In the genomic region with DNA sequence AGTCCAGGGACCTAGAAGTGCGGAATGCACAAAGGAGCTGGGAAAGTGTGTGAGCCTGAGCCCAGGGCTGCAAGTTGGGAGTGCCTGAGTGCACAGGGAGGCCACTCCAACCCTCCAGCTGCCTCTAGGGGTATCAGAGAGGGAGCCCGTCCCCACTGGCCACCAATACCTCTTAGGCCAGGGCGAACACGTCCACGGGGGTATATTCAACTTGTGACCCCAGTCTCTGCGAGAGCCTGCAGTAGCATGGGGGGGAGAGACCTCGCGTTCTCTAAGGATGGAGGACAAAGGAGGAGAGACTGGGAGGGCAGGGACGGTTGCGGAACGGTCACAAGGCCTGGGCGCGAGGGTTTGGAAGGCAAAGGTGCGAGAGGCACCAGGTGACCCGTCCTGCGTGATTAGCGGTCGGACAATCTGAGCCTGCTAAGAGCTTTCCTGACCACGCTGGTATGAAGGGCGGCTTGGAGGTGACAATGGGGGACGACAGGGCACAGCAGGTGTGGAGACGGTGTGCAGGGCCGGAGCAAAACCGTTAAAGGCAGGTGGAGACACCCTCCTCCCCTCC, we compare ENCODE assay signal across 6 cellular contexts. TPM values are rescaled to one million over a fixed set of nuclear protein-coding genes. Genes with fewer than 3 reads are reported as not detected.
DNase-seq lines count a peak whose midpoint lies in the region; ATAC-seq and TF ChIP-seq lines count a peak whose summit lies in the region.

No MANE protein-coding gene starts in this region.

- no peak for DNase-seq in activated naive CD4-positive, alpha-beta T cell treated with anti-CD3 and anti-CD28 coated beads, Interleukin-2, amount 10 ng/mL, durations not matched to agents 7 days and 5 days
- no peak for DNase-seq in activated naive CD4-positive, alpha-beta T cell (lab: John Stamatoyannopoulos, UW)
- DNase-seq in esophagus squamous epithelium (lab: John Stamatoyannopoulos, UW) (no peak), middle frontal gyrus (ENCODE audit: extremely low spot score, low spot score) (no peak)
- peak in 1 of 2 donors; percentile 58 for DNase-seq in stimulated activated effector memory CD8-positive, alpha-beta T cell treated with anti-CD3 and anti-CD28 coated beads, Interleukin-12 subunit alpha, Interleukin-12 subunit beta, amount 100 ng/mL, for 72 hours (ENCODE audit: low spot score in 2 of 2)
- DNase-seq in stimulated activated CD8-positive, alpha-beta memory T cell treated with anti-CD3 and anti-CD28 coated beads, Interleukin-4, amount 100 ng/mL, for 48 hours, result no peak

- H3K36me3 ChIP-seq in esophagus squamous epithelium, result peaks cover 0 to 41% (median 5%) of the 10 kb centered on the region in 3 donors

- peaks cover 41% of the 10 kb centered on the region for H3K4me1 Mint-ChIP-seq in activated naive CD4-positive, alpha-beta T cell treated with anti-CD3 and anti-CD28 coated beads, Interleukin-2, amount 10 ng/mL, durations not matched to agents 7 days and 5 days
- peaks cover 45% of the 10 kb centered on the region for H3K4me1 Mint-ChIP-seq in stimulated activated effector memory CD8-positive, alpha-beta T cell treated with anti-CD3 and anti-CD28 coated beads, Interleukin-12 subunit alpha, Interleukin-12 subunit beta, amount 100 ng/mL, for 72 hours

- H3K27me3 Mint-ChIP-seq in activated naive CD4-positive, alpha-beta T cell treated with anti-CD3 and anti-CD28 coated beads, Interleukin-2, amount 10 ng/mL, durations not matched to agents 7 days and 5 days, result no peaks in the 10 kb centered on the region

- no peak for TF ChIP-seq CTCF in esophagus squamous epithelium (IDR thresholded peaks at IDR 0.05)

- ATAC-seq in stimulated activated effector memory CD8-positive, alpha-beta T cell treated with anti-CD3 and anti-CD28 coated beads, Interleukin-12 subunit alpha, Interleukin-12 subunit beta, amount 100 ng/mL, for 72 hours, result no peak

- H3K27ac Mint-ChIP-seq in activated naive CD4-positive, alpha-beta T cell treated with anti-CD3 and anti-CD28 coated beads, Interleukin-2, amount 10 ng/mL, durations not matched to agents 7 days and 5 days, result peak overlapping the region; percentile 93
- peak overlapping the region; percentile 46 for H3K27ac Mint-ChIP-seq in stimulated activated effector memory CD8-positive, alpha-beta T cell treated with anti-CD3 and anti-CD28 coated beads, Interleukin-12 subunit alpha, Interleukin-12 subunit beta, amount 100 ng/mL, for 72 hours

- H3K4me3 ChIP-seq in esophagus squamous epithelium, result peak overlapping the region; percentile 48 to 80 (median 54)

- H3K4me1 ChIP-seq in esophagus squamous epithelium, result peaks cover 22 to 54% (median 26%) of the 10 kb centered on the region in 3 donors

- no peak for TF ChIP-seq POLR2A in esophagus squamous epithelium (IDR thresholded peaks at IDR 0.05)

- H3K9me3 Mint-ChIP-seq in activated naive CD4-positive, alpha-beta T cell treated with anti-CD3 and anti-CD28 coated beads, Interleukin-2, amount 10 ng/mL, durations not matched to agents 7 days and 5 days, result no peaks in the 10 kb centered on the region
- no peaks in the 10 kb centered on the region for H3K9me3 Mint-ChIP-seq in stimulated activated effector memory CD8-positive, alpha-beta T cell treated with anti-CD3 and anti-CD28 coated beads, Interleukin-12 subunit alpha, Interleukin-12 subunit beta, amount 100 ng/mL, for 72 hours

- no peaks in the 10 kb centered on the region for H3K9me3 ChIP-seq in esophagus squamous epithelium

- peaks cover 20% of the 10 kb centered on the region for H3K36me3 Mint-ChIP-seq in activated naive CD4-positive, alpha-beta T cell treated with anti-CD3 and anti-CD28 coated beads, Interleukin-2, amount 10 ng/mL, durations not matched to agents 7 days and 5 days
- H3K36me3 Mint-ChIP-seq in stimulated activated effector memory CD8-positive, alpha-beta T cell treated with anti-CD3 and anti-CD28 coated beads, Interleukin-12 subunit alpha, Interleukin-12 subunit beta, amount 100 ng/mL, for 72 hours, result peaks cover 67% of the 10 kb centered on the region

- peak overlapping the region; percentile 46 to 83 (median 79) for H3K27ac ChIP-seq in esophagus squamous epithelium

- WGBS in esophagus squamous epithelium, 2 donors, result 28 to 31% methylated on average over 19 to 20 of the region's 24 CpGs

- CTCF ChIA-PET in activated naive CD4-positive, alpha-beta T cell treated with anti-CD3 and anti-CD28 coated beads, Interleukin-2, amount 10 ng/mL, durations not matched to agents 7 days and 5 days (lab: Charles Lee), result no interaction called here

- intact Hi-C loops in esophagus squamous epithelium (cut with DNase I), result no loop called here

- H3K27me3 ChIP-seq in esophagus squamous epithelium, result no peaks in the 10 kb centered on the region

- peak overlapping the region; percentile 94 for H3K4me3 Mint-ChIP-seq in activated naive CD4-positive, alpha-beta T cell treated with anti-CD3 and anti-CD28 coated beads, Interleukin-2, amount 10 ng/mL, durations not matched to agents 7 days and 5 days
- peak overlapping the region; percentile 91 for H3K4me3 Mint-ChIP-seq in stimulated activated effector memory CD8-positive, alpha-beta T cell treated with anti-CD3 and anti-CD28 coated beads, Interleukin-12 subunit alpha, Interleukin-12 subunit beta, amount 100 ng/mL, for 72 hours

RNA-seq across cellular contexts. Expression of a gene that starts 0.7 kb away (rescaled TPM):
- total RNA-seq in esophagus squamous epithelium, result 10 to 100 TPM in 3 of 4 donors, 1 to 10 TPM in 1; 8.7 to 27.0 (median 22.3) TPM

RNA-seq across cellular contexts. Expression of a gene that starts 13.7 kb away (rescaled TPM):
- 10 to 100 TPM; 23.8 to 40.6 (median 32.8) TPM for total RNA-seq in esophagus squamous epithelium

RNA-seq across cellular contexts. Expression of a gene that starts 13.8 kb away (rescaled TPM):
- total RNA-seq in esophagus squamous epithelium, result 100 to 1,000 TPM; 267 to 710 (median 400) TPM

RNA-seq across cellular contexts. Expression of a gene that starts 35.6 kb away (rescaled TPM):
- total RNA-seq in esophagus squamous epithelium, result 1 to 10 TPM; 2.9 to 8.8 (median 4.4) TPM

RNA-seq across cellular contexts. Expression of a gene that starts 56.5 kb away (rescaled TPM):
- 10 to 100 TPM; 17.0 to 37.1 (median 19.2) TPM for total RNA-seq in esophagus squamous epithelium
